In the genomic region with DNA sequence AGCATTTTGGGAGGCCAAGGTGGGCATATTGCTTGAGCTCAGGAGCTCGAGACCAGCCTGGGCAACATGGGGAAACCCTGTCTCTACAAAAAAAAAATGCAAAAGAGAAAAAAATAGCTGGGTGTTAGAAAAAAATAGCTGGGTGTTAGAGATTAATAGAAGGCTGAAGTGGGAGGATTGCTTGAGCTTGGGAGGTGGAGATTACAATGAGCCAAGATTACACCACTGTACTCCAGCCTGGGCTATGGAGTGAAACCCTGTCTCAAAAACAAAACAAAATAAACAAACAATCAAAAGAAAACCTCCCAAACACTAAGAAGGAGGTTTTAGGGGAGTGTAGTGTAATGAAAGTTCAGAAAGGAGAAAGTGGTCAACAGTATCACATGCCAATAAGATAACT, we compare ENCODE assay signal across 21 cellular contexts.
DNase-seq lines count a peak whose midpoint lies in the region; ATAC-seq, FAIRE-seq and TF ChIP-seq lines count a peak whose summit lies in the region.
"Had no signal": no experiment of that assay in that cellular context is flagged by ENCODE, and none has a peak within 500 bp of the region (broad histone marks: within the 10 kb centered on the region; RNA-seq: fewer than 3 reads in every experiment).

No MANE protein-coding gene starts in this region.

- peaks cover 41% of the 10 kb centered on the region for H3K36me3 Mint-ChIP-seq in endodermal cell (ENCODE audit: low read depth)
- no peaks in the 10 kb centered on the region for H3K36me3 Mint-ChIP-seq in nephron (ENCODE audit: low read depth)
- H3K36me3 Mint-ChIP-seq: CD4-positive, alpha-beta memory T cell had no signal

- H3K4me3 ChIP-seq in right cardiac atrium (ENCODE audit: low read length) (no peak overlapping the region), HUES64 (ENCODE audit: low read length) (no peak overlapping the region), endodermal cell (ENCODE audit: low read length) (peak overlapping the region; percentile 67)
- H3K4me3 ChIP-seq: A549, GM12878 had no signal

- no peak overlapping the region for H3K27ac ChIP-seq in right cardiac atrium (ENCODE audit: low read length)
- peak overlapping the region; percentile 28; the same call in 1 of the 2 replicates for H3K27ac ChIP-seq in HUES64 (ENCODE audit: low read depth, low read length)
- H3K27ac ChIP-seq in endodermal cell (ENCODE audit: low read depth, low read length) = no peak overlapping the region
- H3K27ac ChIP-seq: 22Rv1, A549, C4-2B had no signal

- no peak for TF ChIP-seq CTCF in endodermal cell (conservative IDR thresholded peaks at IDR 0.05)
- TF ChIP-seq CTCF in nephron (IDR thresholded peaks at IDR 0.05; ENCODE audit: unreplicated experiment in 3 of 3) = no peak

- H3K9me3 Mint-ChIP-seq in endodermal cell (no peaks in the 10 kb centered on the region), nephron (no peaks in the 10 kb centered on the region)
- H3K9me3 Mint-ChIP-seq: CD4-positive, alpha-beta memory T cell; HFFc6 had no signal

- intact Hi-C loops in Right ventricle myocardium superior (cut with DNase I) = no loop called here
- intact Hi-C loops in right cardiac atrium (cut with DNase I) = no loop called here

- H3K4me1 Mint-ChIP-seq in endodermal cell (peaks cover 43% of the 10 kb centered on the region), nephron (peaks cover 17% of the 10 kb centered on the region)
- H3K4me1 Mint-ChIP-seq: CD4-positive, alpha-beta memory T cell had no signal

- H3K36me3 ChIP-seq in HUES64 (ENCODE audit: insufficient read depth, low read length) = no peaks in the 10 kb centered on the region
- H3K36me3 ChIP-seq in endodermal cell (ENCODE audit: control insufficient read depth, insufficient read depth, low read length) = peaks cover 31% of the 10 kb centered on the region

- H3K4me1 ChIP-seq in right cardiac atrium (ENCODE audit: control insufficient read depth, insufficient read depth, low read length) = no peaks in the 10 kb centered on the region
- H3K4me1 ChIP-seq in HUES64 (ENCODE audit: insufficient read depth, low read length) = peaks cover 8% of the 10 kb centered on the region; the same call in 1 of the 2 replicates
- H3K4me1 ChIP-seq in endodermal cell (ENCODE audit: control insufficient read depth, insufficient read depth, low read length) = no peaks in the 10 kb centered on the region
- H3K4me1 ChIP-seq: A549 had no signal

- H3K4me3 Mint-ChIP-seq in endodermal cell (no peak overlapping the region), nephron (no peak overlapping the region)
- H3K4me3 Mint-ChIP-seq: CD4-positive, alpha-beta memory T cell; HFFc6 had no signal

- no peak for DNase-seq in Right ventricle myocardium superior
- DNase-seq in right cardiac atrium = no peak
- no peak for DNase-seq in endodermal cell
- no peak for DNase-seq in iPS-NIHi11 (ENCODE audit: low spot score)
- no peak for DNase-seq in D341Med (ENCODE audit: low spot score)
- DNase-seq in RCC 7860 (ENCODE audit: low spot score) = no peak
- DNase-seq: AML-193; CD4-positive, alpha-beta memory T cell; DMS53; DND-41; EL; HFFc6 had no signal

- H3K27me3 ChIP-seq in right cardiac atrium (ENCODE audit: control insufficient read depth, insufficient read depth) (no peaks in the 10 kb centered on the region), HUES64 (ENCODE audit: insufficient read depth, low read length) (no peaks in the 10 kb centered on the region), endodermal cell (ENCODE audit: control insufficient read depth, insufficient read depth, low read length, poor library complexity, severe bottlenecking) (no peaks in the 10 kb centered on the region)

- H3K27ac Mint-ChIP-seq in endodermal cell (peak overlapping the region; percentile 93), nephron (peak overlapping the region; percentile 87 to 96 (median 92))
- H3K27ac Mint-ChIP-seq: CD4-positive, alpha-beta memory T cell; HFFc6 had no signal

- no peaks in the 10 kb centered on the region for H3K27me3 Mint-ChIP-seq in endodermal cell (ENCODE audit: insufficient read depth)
- H3K27me3 Mint-ChIP-seq in nephron (ENCODE audit: low read depth) = no peaks in the 10 kb centered on the region
- H3K27me3 Mint-ChIP-seq: CD4-positive, alpha-beta memory T cell had no signal

- H3K9ac ChIP-seq in HUES64 (ENCODE audit: low read depth, low read length) = no peak overlapping the region; the same call in 1 of the 2 replicates
- H3K9ac ChIP-seq in endodermal cell (ENCODE audit: extremely low read depth, low read length, poor library complexity, severe bottlenecking) = peak overlapping the region; percentile 38

- 78% methylated on average over 1 of the region's 1 CpG for WGBS in right cardiac atrium
- WGBS in HUES64 = 95% methylated on average over 1 of the region's 1 CpG
- 80% methylated on average over 1 of the region's 1 CpG; no CpG with 5 or more reads in 1 of the 2 experiments for WGBS in endodermal cell (ENCODE audit: insufficient coverage in 1 of 2, insufficient read length in 1 of 2), 2 experiments

- H3K9me3 ChIP-seq in right cardiac atrium (ENCODE audit: control insufficient read depth, low read length) = no peaks in the 10 kb centered on the region
- H3K9me3 ChIP-seq in HUES64 (ENCODE audit: insufficient read depth, low read depth, low read length) = no peaks in the 10 kb centered on the region
- no peaks in the 10 kb centered on the region for H3K9me3 ChIP-seq in endodermal cell (ENCODE audit: control insufficient read depth, low read length)
- H3K9me3 ChIP-seq: A549 had no signal

- no peak for FAIRE-seq in RCC 7860 (lab: Jason Lieb, UNC)
- FAIRE-seq: A549, GM12878, GM19239, H54 had no signal

- ATAC-seq in Right ventricle myocardium superior (ENCODE audit: poor library complexity) (peak; percentile 53), right cardiac atrium (no peak)
- ATAC-seq: A549, GM12878, HCT116 had no signal
